9 cellular contexts compared by ENCODE assay signal in the genomic region with DNA sequence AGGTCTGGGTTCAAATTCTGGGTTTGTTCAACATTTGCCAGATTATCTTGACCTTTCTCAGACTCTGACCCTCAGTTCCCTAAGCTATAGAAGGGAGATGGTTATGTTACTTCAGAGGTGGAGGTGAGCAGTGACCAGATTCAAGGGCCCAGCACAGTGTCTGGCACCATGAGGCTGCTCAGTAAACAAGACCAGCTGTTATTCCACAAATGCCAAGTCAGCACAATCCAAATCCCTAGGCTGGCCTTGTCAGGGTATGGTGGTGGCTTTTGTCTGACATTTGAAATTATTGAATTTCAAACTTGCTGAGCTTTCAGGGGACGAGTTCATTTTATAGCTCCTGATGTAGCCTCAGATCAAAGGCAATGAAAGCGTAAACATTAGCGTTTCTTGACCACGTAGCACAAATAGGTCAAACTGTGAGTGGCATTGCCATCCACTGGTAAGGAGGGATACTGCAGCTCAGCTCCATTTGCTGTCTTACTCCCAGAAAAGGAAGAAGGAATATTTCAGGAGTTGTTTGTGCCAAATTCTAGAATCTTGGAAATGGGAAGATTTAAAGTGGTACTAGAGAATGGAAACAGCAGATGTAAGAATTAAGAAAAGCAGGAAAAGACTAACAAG.
DNase-seq lines count a peak whose midpoint lies in the region; ATAC-seq and TF ChIP-seq lines count a peak whose summit lies in the region.
"Had no signal": no experiment of that assay in that cellular context is flagged by ENCODE, and none has a peak within 500 bp of the region (broad histone marks: within the 10 kb centered on the region; RNA-seq: fewer than 3 reads in every experiment).

No MANE protein-coding gene starts in this region.

- in situ Hi-C loops in astrocyte of the cerebellum (cut with HindIII; ENCODE audit: low sequenced_read_pairs), result no loop called here

- no peak overlapping the region for H3K4me3 Mint-ChIP-seq in Calu3 (ENCODE audit: low read depth, unreplicated experiment)
- H3K4me3 Mint-ChIP-seq: T-helper 2 cell treated with Interferon-gamma antibody and Interleukin-4, amounts not matched to agents 5 μg/mL and 100 μg/mL, for 36 hours had no signal

- H3K9ac ChIP-seq in KMS-11, result no peak overlapping the region

- H3K27ac ChIP-seq in KMS-11, result no peak overlapping the region

- no peak overlapping the region for H2AFZ ChIP-seq in KMS-11 (ENCODE audit: low read depth)

- H3K4me3 ChIP-seq in KMS-11 (IDR thresholded peaks at IDR 0.05; ENCODE audit: insufficient read depth, low read depth, low read length), result no peak overlapping the region
- no peak overlapping the region for H3K4me3 ChIP-seq in astrocyte of the cerebellum (ENCODE audit: low read depth, low read length)

- no TSS peak for BruUV-seq in Calu3 (replicated peaks; lab: Mats Ljungman, UMichigan)

- no peaks in the 10 kb centered on the region for H3K36me3 ChIP-seq in KMS-11 (ENCODE audit: insufficient read depth)

- H3K27me3 ChIP-seq in KMS-11 (ENCODE audit: insufficient read depth, low read depth), result no peaks in the 10 kb centered on the region

- peak; percentile 11 for DNase-seq in Calu3
- peak; percentile 1 for DNase-seq in astrocyte of the cerebellum (ENCODE audit: low read depth)
- peak; percentile 11 to 62 for DNase-seq in lung microvascular endothelial cell (ENCODE audit: low read depth in 2 of 2)
- DNase-seq in activated T-cell treated with anti-CD3 and anti-CD28 coated beads, Interleukin-2, amount 50 U/mL, for 48 hours, result no peak

- H3K36me3 Mint-ChIP-seq in Calu3 (ENCODE audit: insufficient read depth, unreplicated experiment), result no peaks in the 10 kb centered on the region

- H3K9me3 Mint-ChIP-seq in Calu3 (ENCODE audit: low read depth, unreplicated experiment), result no peaks in the 10 kb centered on the region
- H3K9me3 Mint-ChIP-seq: T-helper 2 cell treated with Interferon-gamma antibody and Interleukin-4, amounts not matched to agents 5 μg/mL and 100 μg/mL, for 36 hours had no signal

- H3K4me2 ChIP-seq in KMS-11, result no peak overlapping the region

- CTCF ChIA-PET in Calu3 (lab: Charles Lee), result interaction anchor here (0.6 to 0.7 kb wide), 2 partner anchors 37 to 185 kb away, joined by 3 to 4 read pairs; no protein-coding TSS in a partner anchor

- no peaks in the 10 kb centered on the region for H4K20me1 ChIP-seq in KMS-11 (ENCODE audit: insufficient read depth)

- ATAC-seq in HG03196 (IDR thresholded peaks at IDR 0.05; ENCODE audit: unreplicated experiment) (no peak), GM21423 (IDR thresholded peaks at IDR 0.05; ENCODE audit: unreplicated experiment) (no peak), GM18868 (IDR thresholded peaks at IDR 0.05; ENCODE audit: unreplicated experiment) (no peak)

- no peaks in the 10 kb centered on the region for H3K27me3 Mint-ChIP-seq in Calu3 (ENCODE audit: unreplicated experiment)

- intact Hi-C loops in Calu3 (cut with micrococcal nuclease; ENCODE audit: unreplicated experiment), result no loop called here

- TF ChIP-seq CTCF in Calu3 (IDR thresholded peaks at IDR 0.05; ENCODE audit: unreplicated experiment), result peak; percentile 40
- TF ChIP-seq CTCF in KMS-11 (conservative IDR thresholded peaks at IDR 0.05; ENCODE audit: low read depth, low read length), result peak; percentile 51
- TF ChIP-seq CTCF in astrocyte of the cerebellum (IDR thresholded peaks at IDR 0.05; ENCODE audit: low read depth, low read length, missing control alignments), result peak; percentile 50

- H3K4me1 ChIP-seq in KMS-11 (ENCODE audit: low read depth, poor library complexity, severe bottlenecking), result peaks cover 15% of the 10 kb centered on the region

- no peaks in the 10 kb centered on the region for H3K4me1 Mint-ChIP-seq in Calu3 (ENCODE audit: low read depth, unreplicated experiment)

- no peaks in the 10 kb centered on the region for H3K79me2 ChIP-seq in KMS-11 (ENCODE audit: insufficient read depth, low read depth)

- H3K27ac Mint-ChIP-seq in Calu3 (ENCODE audit: unreplicated experiment), result no peak overlapping the region
- H3K27ac Mint-ChIP-seq: T-helper 2 cell treated with Interferon-gamma antibody and Interleukin-4, amounts not matched to agents 5 μg/mL and 100 μg/mL, for 36 hours had no signal

Comparison
In these comparisons a context has a peak if more than half of its experiments do, and no peak if none do; other contexts are left out.
1. DNase-seq: peak in Calu3 (single experiment), astrocyte of the cerebellum (single experiment) and lung microvascular endothelial cell (2 of 2); none in activated T-cell treated with anti-CD3 and anti-CD28 coated beads, Interleukin-2, amount 50 U/mL, for 48 hours (0 of 2).
2. Peak in every context shown above with its lines, with median percentiles within 50 percentile points of each other: CTCF ChIP-seq.